ENCODE assay signal across 10 cellular contexts in the genomic region with DNA sequence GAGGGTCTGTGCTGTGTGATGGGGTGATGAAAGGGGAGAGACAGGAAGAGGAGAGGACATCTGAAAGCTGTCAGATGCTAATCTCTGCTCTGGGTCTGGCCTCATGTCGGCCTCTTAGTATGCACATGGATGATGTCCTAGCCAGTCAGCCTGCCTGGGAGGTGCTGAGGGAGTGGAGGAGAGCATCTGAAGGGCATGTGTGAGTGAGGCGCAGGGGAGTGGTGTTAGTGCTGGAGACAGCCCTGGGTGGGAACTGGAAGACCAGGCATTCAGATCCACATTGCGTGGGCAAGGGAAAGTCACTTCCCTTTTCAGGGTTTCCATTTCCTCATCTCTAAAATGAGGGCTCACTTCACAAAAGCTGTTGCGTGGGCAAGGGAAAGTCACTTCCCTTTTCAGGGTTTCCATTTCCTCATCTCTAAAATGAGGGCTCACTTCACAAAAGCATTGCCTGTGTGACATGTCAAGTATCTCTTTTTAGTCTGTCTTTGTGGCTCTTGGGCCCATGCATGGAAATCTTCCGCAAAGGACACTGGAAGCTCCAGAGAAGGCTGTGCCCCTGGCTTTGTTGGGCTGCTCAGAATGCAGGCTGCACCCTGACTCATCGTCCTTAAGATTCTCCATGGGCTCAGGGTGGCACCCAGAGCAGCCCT. TPM values are rescaled to one million over a fixed set of nuclear protein-coding genes. Genes with fewer than 3 reads are reported as not detected.
DNase-seq lines count a peak whose midpoint lies in the region; ATAC-seq and TF ChIP-seq lines count a peak whose summit lies in the region.
"Had no signal": no experiment of that assay in that cellular context is flagged by ENCODE, and none has a peak within 500 bp of the region (broad histone marks: within the 10 kb centered on the region; RNA-seq: fewer than 3 reads in every experiment).

No MANE protein-coding gene starts in this region.

- H3K4me3 Mint-ChIP-seq in activated CD4-positive, alpha-beta memory T cell treated with anti-CD3 and anti-CD28 coated beads, Interleukin-2, amount 10 ng/mL, durations not matched to agents 7 days and 5 days: no peak overlapping the region
- H3K4me3 Mint-ChIP-seq in activated CD4-positive, alpha-beta memory T cell treated with anti-CD3 and anti-CD28 coated beads for 36 hours: no peak overlapping the region
- no peak overlapping the region for H3K4me3 Mint-ChIP-seq in dendritic cell treated with granulocyte-macrophage colony-stimulating factor and Interleukin-4, amounts not matched to agents 40 ng/mL and 50 ng/mL, for 4 days
- H3K4me3 Mint-ChIP-seq in T-helper 2 cell treated with Interferon-gamma antibody and Interleukin-4, amounts not matched to agents 5 μg/mL and 100 μg/mL, for 36 hours: no peak overlapping the region
- no peak overlapping the region for H3K4me3 Mint-ChIP-seq in activated T-helper 17 cell treated with anti-CD3 and anti-CD28 coated beads, Interleukin-2, amount 50 U/mL, for 72 hours

- ATAC-seq in HG03378 (IDR thresholded peaks at IDR 0.05; ENCODE audit: unreplicated experiment): peak; percentile 87
- ATAC-seq in activated T-helper 17 cell treated with anti-CD3 and anti-CD28 coated beads, Interleukin-2, amount 50 U/mL, for 72 hours (replicated peaks): no peak

- peaks cover 2% of the 10 kb centered on the region for H3K4me1 Mint-ChIP-seq in activated CD4-positive, alpha-beta memory T cell treated with anti-CD3 and anti-CD28 coated beads, Interleukin-2, amount 10 ng/mL, durations not matched to agents 7 days and 5 days
- peaks cover 3% of the 10 kb centered on the region for H3K4me1 Mint-ChIP-seq in activated CD4-positive, alpha-beta memory T cell treated with anti-CD3 and anti-CD28 coated beads for 36 hours (ENCODE audit: low read depth)
- peaks cover 86% of the 10 kb centered on the region for H3K4me1 Mint-ChIP-seq in dendritic cell treated with granulocyte-macrophage colony-stimulating factor and Interleukin-4, amounts not matched to agents 40 ng/mL and 50 ng/mL, for 4 days (ENCODE audit: low read depth)
- peaks cover 1% of the 10 kb centered on the region for H3K4me1 Mint-ChIP-seq in T-helper 2 cell treated with Interferon-gamma antibody and Interleukin-4, amounts not matched to agents 5 μg/mL and 100 μg/mL, for 36 hours (ENCODE audit: low read depth)
- H3K4me1 Mint-ChIP-seq in activated T-helper 17 cell treated with anti-CD3 and anti-CD28 coated beads, Interleukin-2, amount 50 U/mL, for 72 hours: peaks cover 4% of the 10 kb centered on the region

- POLR2A ChIA-PET in activated CD4-positive, alpha-beta memory T cell treated with anti-CD3 and anti-CD28 coated beads, Interleukin-2, amount 10 ng/mL, durations not matched to agents 7 days and 5 days (lab: Charles Lee): no interaction called here
- POLR2A ChIA-PET in activated CD4-positive, alpha-beta memory T cell treated with anti-CD3 and anti-CD28 coated beads for 36 hours (lab: Charles Lee): no interaction called here

- H3K27ac Mint-ChIP-seq in activated CD4-positive, alpha-beta memory T cell treated with anti-CD3 and anti-CD28 coated beads, Interleukin-2, amount 10 ng/mL, durations not matched to agents 7 days and 5 days: no peak overlapping the region
- no peak overlapping the region for H3K27ac Mint-ChIP-seq in activated CD4-positive, alpha-beta memory T cell treated with anti-CD3 and anti-CD28 coated beads for 36 hours
- peak overlapping the region; percentile 30 for H3K27ac Mint-ChIP-seq in dendritic cell treated with granulocyte-macrophage colony-stimulating factor and Interleukin-4, amounts not matched to agents 40 ng/mL and 50 ng/mL, for 4 days
- no peak overlapping the region for H3K27ac Mint-ChIP-seq in T-helper 2 cell treated with Interferon-gamma antibody and Interleukin-4, amounts not matched to agents 5 μg/mL and 100 μg/mL, for 36 hours
- no peak overlapping the region for H3K27ac Mint-ChIP-seq in activated T-helper 17 cell treated with anti-CD3 and anti-CD28 coated beads, Interleukin-2, amount 50 U/mL, for 72 hours

- intact Hi-C loops in activated CD4-positive, alpha-beta memory T cell treated with anti-CD3 and anti-CD28 coated beads for 36 hours (cut with micrococcal nuclease): no loop called here
- intact Hi-C loops in dendritic cell treated with granulocyte-macrophage colony-stimulating factor and Interleukin-4, amounts not matched to agents 40 ng/mL and 50 ng/mL, for 4 days (cut with micrococcal nuclease): loop anchor here (2.0 kb wide), 1 partner anchor 44 kb away; no protein-coding TSS in a partner anchor
- intact Hi-C loops in transverse colon (cut with DNase I; ENCODE audit: low total_unique reads): loop anchor here (10.0 kb wide), 1 partner anchor 1596 kb away; no protein-coding TSS in a partner anchor

- H3K9me3 ChIP-seq in transverse colon: no peaks in the 10 kb centered on the region

- peak; percentile 14 for DNase-seq in activated CD4-positive, alpha-beta memory T cell treated with anti-CD3 and anti-CD28 coated beads, Interleukin-2, amount 10 ng/mL, durations not matched to agents 7 days and 5 days
- no peak for DNase-seq in activated CD4-positive, alpha-beta memory T cell treated with anti-CD3 and anti-CD28 coated beads for 36 hours
- DNase-seq in transverse colon (peak; percentile 37), AG08395 (ENCODE audit: low spot score) (no peak)
- DNase-seq in T-helper 2 cell treated with Interferon-gamma antibody and Interleukin-4, amounts not matched to agents 5 μg/mL and 100 μg/mL, for 36 hours (ENCODE audit: low spot score): no peak

- CTCF ChIA-PET in activated CD4-positive, alpha-beta memory T cell treated with anti-CD3 and anti-CD28 coated beads, Interleukin-2, amount 10 ng/mL, durations not matched to agents 7 days and 5 days (lab: Charles Lee): no interaction called here
- CTCF ChIA-PET in activated CD4-positive, alpha-beta memory T cell treated with anti-CD3 and anti-CD28 coated beads for 36 hours (lab: Charles Lee): interaction anchor here (1.1 kb wide), 1 partner anchor 10 kb away, joined by 5 read pairs; no protein-coding TSS in a partner anchor

- no peaks in the 10 kb centered on the region for H3K27me3 ChIP-seq in transverse colon

- H3K4me3 ChIP-seq in transverse colon: no peak overlapping the region

- TF ChIP-seq EP300 in transverse colon (IDR thresholded peaks at IDR 0.05; ENCODE audit: low read depth): no peak

- H3K27ac ChIP-seq in transverse colon: no peak overlapping the region

- in situ Hi-C loops in transverse colon (cut with MboI; ENCODE audit: low pct_ligation_motif_present in 1 of 4, low pct_unique_long_range_greater_than_20kb in 1 of 4, low sequenced_read_pairs in 3 of 4): loop anchor here in 3 of 4 donors (25.0 kb wide), 1 partner anchor 377 kb away; the partner anchor contains the start of gene SFTPA2 (in 3 of the 3)

- WGBS in transverse colon (ENCODE audit: low coverage in 1 of 2), 2 donors: 65% methylated on average over 6 of the region's 6 CpGs; no CpG with 5 or more reads in 1 of the 2 donors

- H3K36me3 Mint-ChIP-seq in activated CD4-positive, alpha-beta memory T cell treated with anti-CD3 and anti-CD28 coated beads, Interleukin-2, amount 10 ng/mL, durations not matched to agents 7 days and 5 days (ENCODE audit: low read depth): no peaks in the 10 kb centered on the region
- no peaks in the 10 kb centered on the region for H3K36me3 Mint-ChIP-seq in activated CD4-positive, alpha-beta memory T cell treated with anti-CD3 and anti-CD28 coated beads for 36 hours
- H3K36me3 Mint-ChIP-seq in dendritic cell treated with granulocyte-macrophage colony-stimulating factor and Interleukin-4, amounts not matched to agents 40 ng/mL and 50 ng/mL, for 4 days (ENCODE audit: low read depth): no peaks in the 10 kb centered on the region
- no peaks in the 10 kb centered on the region for H3K36me3 Mint-ChIP-seq in T-helper 2 cell treated with Interferon-gamma antibody and Interleukin-4, amounts not matched to agents 5 μg/mL and 100 μg/mL, for 36 hours (ENCODE audit: low read depth)
- no peaks in the 10 kb centered on the region for H3K36me3 Mint-ChIP-seq in activated T-helper 17 cell treated with anti-CD3 and anti-CD28 coated beads, Interleukin-2, amount 50 U/mL, for 72 hours (ENCODE audit: low read depth)

- peaks cover 16% of the 10 kb centered on the region for H3K27me3 Mint-ChIP-seq in activated CD4-positive, alpha-beta memory T cell treated with anti-CD3 and anti-CD28 coated beads, Interleukin-2, amount 10 ng/mL, durations not matched to agents 7 days and 5 days
- H3K27me3 Mint-ChIP-seq in activated CD4-positive, alpha-beta memory T cell treated with anti-CD3 and anti-CD28 coated beads for 36 hours: no peaks in the 10 kb centered on the region
- H3K27me3 Mint-ChIP-seq in dendritic cell treated with granulocyte-macrophage colony-stimulating factor and Interleukin-4, amounts not matched to agents 40 ng/mL and 50 ng/mL, for 4 days: peaks cover 47% of the 10 kb centered on the region
- peaks cover 3% of the 10 kb centered on the region for H3K27me3 Mint-ChIP-seq in T-helper 2 cell treated with Interferon-gamma antibody and Interleukin-4, amounts not matched to agents 5 μg/mL and 100 μg/mL, for 36 hours (ENCODE audit: low read depth)
- peaks cover 8% of the 10 kb centered on the region for H3K27me3 Mint-ChIP-seq in activated T-helper 17 cell treated with anti-CD3 and anti-CD28 coated beads, Interleukin-2, amount 50 U/mL, for 72 hours

- no peaks in the 10 kb centered on the region for H3K4me1 ChIP-seq in transverse colon

- TF ChIP-seq CTCF in transverse colon (IDR thresholded peaks at IDR 0.05): no peak

- no peaks in the 10 kb centered on the region for H3K36me3 ChIP-seq in transverse colon

- H3K9me3 Mint-ChIP-seq in activated CD4-positive, alpha-beta memory T cell treated with anti-CD3 and anti-CD28 coated beads, Interleukin-2, amount 10 ng/mL, durations not matched to agents 7 days and 5 days: no peaks in the 10 kb centered on the region
- no peaks in the 10 kb centered on the region for H3K9me3 Mint-ChIP-seq in activated CD4-positive, alpha-beta memory T cell treated with anti-CD3 and anti-CD28 coated beads for 36 hours
- no peaks in the 10 kb centered on the region for H3K9me3 Mint-ChIP-seq in dendritic cell treated with granulocyte-macrophage colony-stimulating factor and Interleukin-4, amounts not matched to agents 40 ng/mL and 50 ng/mL, for 4 days
- no peaks in the 10 kb centered on the region for H3K9me3 Mint-ChIP-seq in T-helper 2 cell treated with Interferon-gamma antibody and Interleukin-4, amounts not matched to agents 5 μg/mL and 100 μg/mL, for 36 hours
- H3K9me3 Mint-ChIP-seq in activated T-helper 17 cell treated with anti-CD3 and anti-CD28 coated beads, Interleukin-2, amount 50 U/mL, for 72 hours: no peaks in the 10 kb centered on the region

- no peak for TF ChIP-seq POLR2A in transverse colon (IDR thresholded peaks at IDR 0.05)

RNA-seq across cellular contexts. Expression of gene SFTPD, which starts 10.1 kb away (rescaled TPM):
- not detected for total RNA-seq in activated CD4-positive, alpha-beta memory T cell treated with anti-CD3 and anti-CD28 coated beads, Interleukin-2, amount 10 ng/mL, durations not matched to agents 7 days and 5 days
- total RNA-seq in activated CD4-positive, alpha-beta memory T cell treated with anti-CD3 and anti-CD28 coated beads for 36 hours: under 1 TPM in 1 of 2 experiments, not detected in 1; 0.33 TPM
- not detected for total RNA-seq in transverse colon
- not detected for total RNA-seq in activated T-helper 17 cell treated with anti-CD3 and anti-CD28 coated beads, Interleukin-2, amount 50 U/mL, for 72 hours
- total RNA-seq: M059J, pulmonary artery endothelial cell had no signal

Comparison
In these comparisons a context has a peak if more than half of its experiments do, and no peak if none do; other contexts are left out.
1. DNase-seq: peak in activated CD4-positive, alpha-beta memory T cell treated with anti-CD3 and anti-CD28 coated beads, Interleukin-2, amount 10 ng/mL, durations not matched to agents 7 days and 5 days (single experiment) and transverse colon (single experiment); none in activated CD4-positive, alpha-beta memory T cell treated with anti-CD3 and anti-CD28 coated beads for 36 hours (single experiment), T-helper 2 cell treated with Interferon-gamma antibody and Interleukin-4, amounts not matched to agents 5 μg/mL and 100 μg/mL, for 36 hours (single experiment) and AG08395 (single experiment).